ENCODE assay signal across 30 cellular contexts in genomic region chr17:35841505-35841904, GRCh38. TPM values are rescaled to one million over a fixed set of nuclear protein-coding genes. Genes with fewer than 3 reads are reported as not detected.
DNase-seq lines count a peak whose midpoint lies in the region; ATAC-seq, FAIRE-seq and TF ChIP-seq lines count a peak whose summit lies in the region.
"Had no signal": no experiment of that assay in that cellular context is flagged by ENCODE, and none has a peak within 500 bp of the region (broad histone marks: within the 10 kb centered on the region; RNA-seq: fewer than 3 reads in every experiment).

No MANE protein-coding gene starts in this region.

- TF ChIP-seq CTCF in epithelial cell of esophagus (IDR thresholded peaks at IDR 0.05; ENCODE audit: insufficient read depth, low read depth, low read length, missing control alignments): no peak
- no peak for TF ChIP-seq CTCF in omental fat pad (IDR thresholded peaks at IDR 0.05)

- H2AK5ac ChIP-seq in trophoblast cell (ENCODE audit: low read length): no peak overlapping the region

- no peak overlapping the region for H3K14ac ChIP-seq in trophoblast cell (ENCODE audit: low read length)

- DNase-seq in H54 (ENCODE audit: insufficient read length, low spot score): peak; percentile 23
- peak; percentile 27 for DNase-seq in RPMI7951 (ENCODE audit: low read depth)
- DNase-seq in epithelial cell of esophagus (ENCODE audit: low read depth): peak; percentile 14
- DNase-seq in omental fat pad (ENCODE audit: low spot score): no peak
- DNase-seq in trophoblast cell: no peak
- DNase-seq: activated CD4-positive, alpha-beta T cell treated with anti-CD3 and anti-CD28 coated beads, Interleukin-2, amount 50 U/mL, for 48 hours; activated gamma-delta T cell; AML-193; amniotic stem cell; CD8-positive, alpha-beta memory T cell; DMS153; NCI-H146; NCI-H524 treated with DMSO at 0.1 percent for 48 hours; Peyer's patch; retina; spleen; stimulated activated CD4-positive, alpha-beta T cell treated with anti-CD3 and anti-CD28 coated beads, Interleukin-4, amount 100 ng/mL, for 1 hour; stimulated activated naive CD8-positive, alpha-beta T cell treated with anti-CD3 and anti-CD28 coated beads, Interleukin-15, Interleukin-2, amounts not matched to agents 100 U/mL and 50 U/mL, for 24 hours; thyroid gland had no signal

- H3K79me2 ChIP-seq in trophoblast cell (ENCODE audit: control insufficient read depth, insufficient read depth, low read length, poor library complexity): no peaks in the 10 kb centered on the region

- H3K9me3 ChIP-seq in trophoblast cell (ENCODE audit: insufficient read depth, low read depth, low read length): no peaks in the 10 kb centered on the region
- H3K9me3 ChIP-seq: Peyer's patch, spleen, thyroid gland had no signal

- H3K4ac ChIP-seq in trophoblast cell (ENCODE audit: low read depth, low read length): no peak overlapping the region

- H3K18ac ChIP-seq in trophoblast cell (ENCODE audit: low read length): no peak overlapping the region

- H3K4me1 ChIP-seq in trophoblast cell (ENCODE audit: control insufficient read depth in 1 of 2, insufficient read depth in 2 of 2, low read length in 2 of 2): no peaks in the 10 kb centered on the region
- H3K4me1 ChIP-seq: Peyer's patch, spleen, thyroid gland had no signal

- no peaks in the 10 kb centered on the region for H3K27me3 ChIP-seq in trophoblast cell (ENCODE audit: insufficient read depth, low read length)
- H3K27me3 ChIP-seq: Peyer's patch, spleen, thyroid gland had no signal

- H2BK5ac ChIP-seq in trophoblast cell (ENCODE audit: low read depth, low read length, poor library complexity): no peak overlapping the region

- ATAC-seq in omental fat pad (ENCODE audit: low FRiP score): peak; percentile 28
- no peak for ATAC-seq in GM19463 (IDR thresholded peaks at IDR 0.05; ENCODE audit: unreplicated experiment)
- ATAC-seq in HG03571 (IDR thresholded peaks at IDR 0.05; ENCODE audit: unreplicated experiment): no peak
- ATAC-seq: GM12878; stimulated activated naive CD8-positive, alpha-beta T cell treated with anti-CD3 and anti-CD28 coated beads, Interleukin-15, Interleukin-2, amounts not matched to agents 100 U/mL and 50 U/mL, for 24 hours had no signal

- no peak for TF ChIP-seq POLR2A in H54 (IDR thresholded peaks at IDR 0.05; ENCODE audit: low read depth, low read length)

- H3K23ac ChIP-seq in trophoblast cell (ENCODE audit: low read length): no peak overlapping the region

- H3K4me2 ChIP-seq in trophoblast cell (ENCODE audit: low read length): no peak overlapping the region

- no peak overlapping the region for H2BK12ac ChIP-seq in trophoblast cell (ENCODE audit: low read length)

- no peak overlapping the region for H2AFZ ChIP-seq in trophoblast cell (ENCODE audit: insufficient read depth, low read length, poor library complexity)

- H2BK120ac ChIP-seq in trophoblast cell (ENCODE audit: insufficient read depth, low read length, poor library complexity): no peak overlapping the region

- no peak overlapping the region for H3K9ac ChIP-seq in trophoblast cell (ENCODE audit: low read length)

- no peaks in the 10 kb centered on the region for H3K79me1 ChIP-seq in trophoblast cell (ENCODE audit: low read length)

- WGBS in trophoblast cell (ENCODE audit: extremely low coverage, insufficient coverage, insufficient read length): no CpG with 5 or more reads among the region's 4 CpGs

- H4K8ac ChIP-seq in trophoblast cell (ENCODE audit: low read depth, low read length): no peak overlapping the region

- no peak overlapping the region for H4K12ac ChIP-seq in trophoblast cell (ENCODE audit: low read depth, low read length)

- no peak overlapping the region for H3K27ac ChIP-seq in trophoblast cell (ENCODE audit: low read depth, low read length)
- H3K27ac ChIP-seq: HL-60, Peyer's patch, spleen, thyroid gland, VCaP had no signal

- FAIRE-seq in H54 (lab: Jason Lieb, UNC): no peak
- FAIRE-seq: GM12878 had no signal

- peaks cover 55 to 59% of the 10 kb centered on the region in 2 experiments for H3K36me3 ChIP-seq in trophoblast cell (ENCODE audit: control insufficient read depth in 1 of 2, insufficient read depth in 2 of 2, low read length in 2 of 2)

- no peak overlapping the region for H4K91ac ChIP-seq in trophoblast cell (ENCODE audit: low read depth, low read length)

- H3K4me3 ChIP-seq in epithelial cell of esophagus (ENCODE audit: low read length) (no peak overlapping the region), trophoblast cell (ENCODE audit: low read depth, low read length) (no peak overlapping the region)
- H3K4me3 ChIP-seq: GM12878, Peyer's patch, spleen, thyroid gland had no signal

RNA-seq across cellular contexts. Expression of gene HEATR9, which starts 27.2 kb away (rescaled TPM):
- total RNA-seq in RPMI7951 (2014; rRNA removed; shearing (Covaris generic)): not detected in 2 replicates
- not detected for total RNA-seq in omental fat pad
- 0.04 TPM in 1 of 2 replicates, not detected in the other for polyA plus RNA-seq in trophoblast cell (2013)
- total RNA-seq: cardiac septum, epithelial cell of proximal tubule, glomerular endothelial cell, myocyte, osteocyte, Peyer's patch, SK-MEL-5 had no signal

RNA-seq across cellular contexts. Expression of gene TAF15, which starts 32.2 kb away (rescaled TPM):
- 14.0 and 15.3 TPM in 2 replicates for total RNA-seq in RPMI7951 (2014; rRNA removed; shearing (Covaris generic))
- 10 to 100 TPM; 33.2 to 80.2 (median 64.0) TPM for total RNA-seq in omental fat pad
- polyA plus RNA-seq in trophoblast cell (2013): 113 and 125 TPM in 2 replicates

RNA-seq across cellular contexts. Expression of gene CCL5, which starts 38.7 kb away (rescaled TPM):
- total RNA-seq in RPMI7951 (2014; rRNA removed; shearing (Covaris generic)): 2.7 and 4.0 TPM in 2 replicates
- total RNA-seq in omental fat pad: 10 to 100 TPM in 1 of 4 donors, 1 to 10 TPM in 3; 5.5 to 10.7 (median 6.0) TPM
- 1.3 and 1.7 TPM in 2 replicates for polyA plus RNA-seq in trophoblast cell (2013)
- total RNA-seq: epithelial cell of proximal tubule, osteocyte had no signal

RNA-seq across cellular contexts. Expression of gene MMP28, which starts 46.1 kb away (rescaled TPM):
- not detected in 2 replicates for total RNA-seq in RPMI7951 (2014; rRNA removed; shearing (Covaris generic))
- total RNA-seq in omental fat pad: 10 to 100 TPM; 31.5 to 65.6 (median 48.7) TPM
- 10.9 and 11.5 TPM in 2 replicates for polyA plus RNA-seq in trophoblast cell (2013)
- total RNA-seq: CD8-positive, alpha-beta memory T cell; epithelial cell of proximal tubule; GM12878; SK-MEL-5 had no signal
- polyA plus RNA-seq: CD8-positive, alpha-beta memory T cell; GM12878 had no signal

Comparison
In these comparisons a context has a peak if more than half of its experiments do, and no peak if none do; other contexts are left out.
1. DNase-seq: peak in H54 (single experiment), RPMI7951 (single experiment) and epithelial cell of esophagus (single experiment); none in omental fat pad (single experiment) and trophoblast cell (0 of 2).